In genomic region chr7:16710641-16711040, GRCh38 we compare ENCODE assay signal across 21 cellular contexts. TPM values are rescaled to one million over a fixed set of nuclear protein-coding genes. Genes with fewer than 3 reads are reported as not detected.
DNase-seq lines count a peak whose midpoint lies in the region; ATAC-seq, FAIRE-seq and TF ChIP-seq lines count a peak whose summit lies in the region.
"Had no signal": no experiment of that assay in that cellular context is flagged by ENCODE, and none has a peak within 500 bp of the region (broad histone marks: within the 10 kb centered on the region; RNA-seq: fewer than 3 reads in every experiment).

No MANE protein-coding gene starts in this region.

- FAIRE-seq in HepG2 (lab: Jason Lieb, UNC) = no peak
- FAIRE-seq: GM12878 had no signal

- H3K79me2 ChIP-seq in HepG2 (ENCODE audit: insufficient read depth, low read length) = no peaks in the 10 kb centered on the region

- CTCF ChIA-PET in HepG2 (lab: Yijun Ruan, JAX; ENCODE audit: low intra/inter-chr PET ratio, low total read pairs) = no interaction called here

- DNase-seq in HepG2 (ENCODE audit: low spot score) (no peak), right lobe of liver (no peak), SJSA1 (ENCODE audit: low read depth in 1 of 2, low spot score in 2 of 2) (peak in 1 of 2 experiments; percentile 69), Kasumi-1 (lab: John Stamatoyannopoulos, UW) (no peak), HuH-7 (ENCODE audit: low spot score) (no peak), NCI-H2227 treated with DMSO at 0.1 percent for 48 hours (lab: John Stamatoyannopoulos, UW) (no peak)
- no peak for DNase-seq in effector memory CD8-positive, alpha-beta T cell
- DNase-seq: ACHN; C1 segment of cervical spinal cord; Calu3; CD4-positive, alpha-beta memory T cell; COR-L47; DMS53; DND-41; GDM1; H9 had no signal

- H4K20me1 ChIP-seq in HepG2 (ENCODE audit: insufficient read depth, low read length) = no peaks in the 10 kb centered on the region

- TF ChIP-seq CTCF in HepG2 (CRISPR knock-in tag; IDR thresholded peaks at IDR 0.05) (no peak), right lobe of liver (IDR thresholded peaks at IDR 0.05) (no peak)

- no peak for TF ChIP-seq EP300 in HepG2 (IDR thresholded peaks at IDR 0.05; ENCODE audit: low read depth in 2 of 2, low read length in 2 of 2)
- TF ChIP-seq EP300 in HepG2 (CRISPR knock-in tag; IDR thresholded peaks at IDR 0.05; ENCODE audit: borderline replicate concordance) = no peak

- H3K27ac ChIP-seq in HepG2 (ENCODE audit: extremely low read length, insufficient read depth, low read length) = no peak overlapping the region
- H3K27ac ChIP-seq in right lobe of liver = no peak overlapping the region
- peak overlapping the region; percentile 90 for H3K27ac ChIP-seq in SJSA1
- H3K27ac ChIP-seq: 22Rv1 had no signal

- H3K27me3 Mint-ChIP-seq in dendritic cell treated with granulocyte-macrophage colony-stimulating factor and Interleukin-4, amounts not matched to agents 40 ng/mL and 50 ng/mL, for 4 days = no peaks in the 10 kb centered on the region
- no peaks in the 10 kb centered on the region for H3K27me3 Mint-ChIP-seq in effector memory CD8-positive, alpha-beta T cell
- H3K27me3 Mint-ChIP-seq: CD4-positive, alpha-beta memory T cell had no signal

- H3K4me1 ChIP-seq in HepG2 (ENCODE audit: insufficient read depth, low read length) = no peaks in the 10 kb centered on the region
- no peaks in the 10 kb centered on the region for H3K4me1 ChIP-seq in right lobe of liver
- H3K4me1 ChIP-seq in SJSA1 (replicated peaks) = peaks cover 49% of the 10 kb centered on the region

- in situ Hi-C loops in HepG2 (cut with HindIII; ENCODE audit: extremely low pct_ligation_motif_present, low pct_unique_long_range_greater_than_20kb) = no loop called here

- H3K36me3 Mint-ChIP-seq in dendritic cell treated with granulocyte-macrophage colony-stimulating factor and Interleukin-4, amounts not matched to agents 40 ng/mL and 50 ng/mL, for 4 days (ENCODE audit: low read depth) = peaks cover 49% of the 10 kb centered on the region
- H3K36me3 Mint-ChIP-seq in effector memory CD8-positive, alpha-beta T cell (ENCODE audit: insufficient read depth) = peaks cover 11% of the 10 kb centered on the region

- H3K9me3 ChIP-seq in HepG2 (ENCODE audit: low read length) = no peaks in the 10 kb centered on the region
- H3K9me3 ChIP-seq in right lobe of liver = no peaks in the 10 kb centered on the region
- no peaks in the 10 kb centered on the region for H3K9me3 ChIP-seq in SJSA1 (replicated peaks)

- H3K27me3 ChIP-seq in HepG2 (ENCODE audit: control insufficient read depth in 1 of 2, insufficient read depth in 2 of 2, low read length in 2 of 2) = no peaks in the 10 kb centered on the region
- no peaks in the 10 kb centered on the region for H3K27me3 ChIP-seq in right lobe of liver
- no peaks in the 10 kb centered on the region for H3K27me3 ChIP-seq in SJSA1 (replicated peaks)

- no peaks in the 10 kb centered on the region for H3K4me1 Mint-ChIP-seq in dendritic cell treated with granulocyte-macrophage colony-stimulating factor and Interleukin-4, amounts not matched to agents 40 ng/mL and 50 ng/mL, for 4 days (ENCODE audit: low read depth)
- H3K4me1 Mint-ChIP-seq in effector memory CD8-positive, alpha-beta T cell (ENCODE audit: low read depth in 2 of 2) = no peaks in the 10 kb centered on the region

- intact Hi-C loops in HepG2 (cut with micrococcal nuclease; ENCODE audit: unreplicated experiment) = no loop called here
- intact Hi-C loops in right lobe of liver (cut with DNase I) = no loop called here
- intact Hi-C loops in dendritic cell treated with granulocyte-macrophage colony-stimulating factor and Interleukin-4, amounts not matched to agents 40 ng/mL and 50 ng/mL, for 4 days (cut with micrococcal nuclease) = no loop called here

- no peak overlapping the region for H2AFZ ChIP-seq in HepG2 (ENCODE audit: low read length)
- H2AFZ ChIP-seq: GM23338 had no signal

- POLR2A ChIA-PET in HepG2 (lab: Yijun Ruan, JAX) = no interaction called here

- H3K9me3 Mint-ChIP-seq in dendritic cell treated with granulocyte-macrophage colony-stimulating factor and Interleukin-4, amounts not matched to agents 40 ng/mL and 50 ng/mL, for 4 days = no peaks in the 10 kb centered on the region
- H3K9me3 Mint-ChIP-seq in effector memory CD8-positive, alpha-beta T cell = no peaks in the 10 kb centered on the region
- H3K9me3 Mint-ChIP-seq: CD4-positive, alpha-beta memory T cell; GM23338; H9 had no signal

- no peak overlapping the region for H3K4me3 ChIP-seq in HepG2 (replicated peaks in 1 of 3; ENCODE audit: insufficient read depth in 1 of 3, low read depth in 2 of 3, low read length in 3 of 3)
- no peak overlapping the region for H3K4me3 ChIP-seq in right lobe of liver
- H3K4me3 ChIP-seq in SJSA1 = no peak overlapping the region
- H3K4me3 ChIP-seq: GM12878, GM23338 had no signal

- no peak for TF ChIP-seq RAD21 in HepG2 (CRISPR knock-in tag; IDR thresholded peaks at IDR 0.05)

- H3K4me3 Mint-ChIP-seq in dendritic cell treated with granulocyte-macrophage colony-stimulating factor and Interleukin-4, amounts not matched to agents 40 ng/mL and 50 ng/mL, for 4 days = no peak overlapping the region
- no peak overlapping the region for H3K4me3 Mint-ChIP-seq in effector memory CD8-positive, alpha-beta T cell
- H3K4me3 Mint-ChIP-seq: CD4-positive, alpha-beta memory T cell; GM23338; H9 had no signal

- no peak overlapping the region for H3K4me2 ChIP-seq in HepG2 (ENCODE audit: low read depth, low read length)
- H3K4me2 ChIP-seq: GM23338 had no signal

- 96% methylated on average over 4 of the region's 4 CpGs for WGBS in HepG2 (ENCODE audit: low lambda C conversion rate)
- 86% methylated on average over 4 of the region's 4 CpGs for WGBS in right lobe of liver (ENCODE audit: insufficient coverage, low coverage, low lambda C conversion rate, missing lambda C conversion rate)

- ATAC-seq in HepG2 = no peak
- no peak for ATAC-seq in right lobe of liver
- no peak for ATAC-seq in effector memory CD8-positive, alpha-beta T cell (replicated peaks)
- ATAC-seq: GM12878, GM23338, HCT116 had no signal

- TF ChIP-seq POLR2A in HepG2 (IDR thresholded peaks at IDR 0.05; ENCODE audit: insufficient read depth in 1 of 2, low read depth in 2 of 2, low read length in 2 of 2) (no peak), right lobe of liver (IDR thresholded peaks at IDR 0.05) (no peak)

- no peak overlapping the region for H3K9ac ChIP-seq in HepG2 (ENCODE audit: insufficient read depth, low read depth, low read length)

- BruUV-seq in HepG2 (replicated peaks; lab: Mats Ljungman, UMichigan) = no TSS peak

- H3K27ac Mint-ChIP-seq in dendritic cell treated with granulocyte-macrophage colony-stimulating factor and Interleukin-4, amounts not matched to agents 40 ng/mL and 50 ng/mL, for 4 days = peak overlapping the region; percentile 16
- H3K27ac Mint-ChIP-seq in effector memory CD8-positive, alpha-beta T cell = no peak overlapping the region
- H3K27ac Mint-ChIP-seq: CD4-positive, alpha-beta memory T cell; GM23338; H9 had no signal

- H3K36me3 ChIP-seq in HepG2 (replicated peaks in 1 of 2; ENCODE audit: control insufficient read depth in 1 of 2, insufficient read depth in 2 of 2, low read length in 2 of 2) (peaks cover 0 to 8% of the 10 kb centered on the region in 2 experiments; a peak in 1 of 5 replicates), right lobe of liver (peaks cover 0 to 2% (median 0%) of the 10 kb centered on the region in 4 donors), SJSA1 (peaks cover 9% of the 10 kb centered on the region)

TF ChIP-seq in HepG2, 621 proteins besides CTCF, POLR2A, EP300 and RAD21:
- TF ChIP-seq HNRNPK (IDR thresholded peaks at IDR 0.05; ENCODE audit: low read depth, low read length, poor library complexity, severe bottlenecking) (peak; percentile 78), PCBP2 (optimal IDR thresholded peaks at IDR 0.05; ENCODE audit: low read depth, low read length, poor library complexity, severe bottlenecking) (peak; percentile 71), TFE3 (CRISPR knock-in tag; IDR thresholded peaks at IDR 0.05) (no peak)
TF ChIP-seq in HepG2: peak in this region for 2.

RNA-seq across cellular contexts. Expression of gene TSPAN13, which starts 42.9 kb away (rescaled TPM):
- total RNA-seq in HepG2 (2016; rRNA removed; fragmentation: Illumina TruSeq; extraction: Trizol) (4.7 and 6.2 TPM in 2 replicates), right lobe of liver (10 to 100 TPM in 5 of 6 experiments, 1 to 10 TPM in 1; 7.1 to 43.2 (median 18.0) TPM)
- total RNA-seq in HepG2 (2016; cell fraction: cytosol; rRNA removed; fragmentation: Illumina TruSeq; extraction: Trizol; ENCODE audit: low read depth) = 3.1 and 3.7 TPM in 2 replicates
- total RNA-seq in HepG2 (2016; cell fraction: insoluble cytoplasmic fraction; rRNA removed; fragmentation: Illumina TruSeq; extraction: Trizol) = 4.8 and 7.0 TPM in 2 replicates
- total RNA-seq in HepG2 (2016; cell fraction: membrane; rRNA removed; fragmentation: Illumina TruSeq; extraction: Trizol) = 5.3 and 5.7 TPM in 2 replicates
- 7.2 and 7.6 TPM in 2 replicates for total RNA-seq in HepG2 (2016; cell fraction: nucleus; rRNA removed; fragmentation: Illumina TruSeq; extraction: Trizol)
- polyA plus RNA-seq in HepG2 (2011; rRNA removed) = 5.8 and 6.4 TPM in 2 replicates
- 2.9 and 4.7 TPM in 2 replicates for polyA plus RNA-seq in HepG2 (2011; cell fraction: cytosol; rRNA removed)
- polyA plus RNA-seq in HepG2 (2011; cell fraction: nucleus; rRNA removed) = 0.72 and 1.4 TPM in 2 replicates
- polyA plus RNA-seq in HepG2 (2012) = 4.5 and 4.8 TPM in 2 replicates
- 6.5 and 8.4 TPM in 2 replicates for polyA plus RNA-seq in HepG2 (2016; cell fraction: cytosol; fragmentation: Illumina TruSeq; extraction: Trizol; ENCODE audit: low read depth)
- 8.4 and 8.8 TPM in 2 replicates for polyA plus RNA-seq in HepG2 (2016; cell fraction: insoluble cytoplasmic fraction; fragmentation: Illumina TruSeq; extraction: Trizol; ENCODE audit: low read depth)
- 9.8 and 11.1 TPM in 2 replicates for polyA plus RNA-seq in HepG2 (2016; cell fraction: membrane; fragmentation: Illumina TruSeq; extraction: Trizol; ENCODE audit: low read depth)
- polyA plus RNA-seq in HepG2 (2016; cell fraction: nucleus; fragmentation: Illumina TruSeq; extraction: Trizol; ENCODE audit: insufficient read depth, low read depth) = 18.0 and 18.5 TPM in 2 replicates
- 2.2 and 2.7 TPM in 2 replicates for polyA minus RNA-seq in HepG2 (2011; rRNA and poly(A)+ RNA removed; ENCODE audit: low replicate concordance)
- 1.1 and 4.4 TPM in 2 replicates for polyA minus RNA-seq in HepG2 (2011; cell fraction: cytosol; rRNA and poly(A)+ RNA removed)
- polyA minus RNA-seq in HepG2 (2011; cell fraction: nucleus; rRNA and poly(A)+ RNA removed) = 1.0 and 1.5 TPM in 2 replicates
- 57.9 and 64.3 TPM in 2 replicates for total RNA-seq in SJSA1 (2014; rRNA removed; shearing (Covaris generic))
- total RNA-seq: CD4-positive, alpha-beta memory T cell had no signal
